14 cellular contexts compared by ENCODE assay signal in the genomic region with DNA sequence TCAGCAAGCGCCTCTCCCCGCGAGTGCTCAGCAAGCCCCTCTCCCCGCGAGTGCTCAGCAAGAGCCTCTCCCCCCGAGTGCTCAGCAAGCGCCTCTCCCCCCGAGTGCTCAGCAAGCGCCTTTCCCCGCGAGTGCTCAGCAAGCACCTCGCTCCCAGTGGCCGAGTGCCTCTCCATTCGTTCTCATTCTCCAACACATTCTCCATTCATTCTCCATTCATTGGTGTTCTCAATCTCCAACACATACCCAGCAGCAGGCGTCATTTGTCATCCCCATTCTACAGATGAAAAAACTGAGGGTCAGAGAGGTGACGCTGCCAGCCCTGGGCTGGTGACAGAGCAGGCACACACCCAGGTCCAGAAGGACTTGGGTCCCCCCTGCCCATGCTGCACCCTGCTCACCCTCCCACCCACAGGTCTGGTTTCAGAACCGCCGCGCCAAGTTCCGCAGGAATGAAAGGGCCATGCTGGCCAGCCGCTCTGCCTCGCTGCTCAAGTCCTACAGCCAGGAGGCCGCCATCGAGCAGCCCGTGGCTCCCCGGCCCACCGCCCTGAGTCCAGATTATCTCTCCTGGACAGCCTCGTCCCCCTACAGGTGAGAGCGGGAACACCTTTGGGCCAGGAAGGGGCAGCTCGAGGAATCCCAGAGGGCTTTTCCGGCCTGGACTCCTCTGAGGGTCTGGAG. TPM values are rescaled to one million over a fixed set of nuclear protein-coding genes. Genes with fewer than 3 reads are reported as not detected.
DNase-seq lines count a peak whose midpoint lies in the region; ATAC-seq, FAIRE-seq and TF ChIP-seq lines count a peak whose summit lies in the region.
"Had no signal": no experiment of that assay in that cellular context is flagged by ENCODE, and none has a peak within 500 bp of the region (broad histone marks: within the 10 kb centered on the region; RNA-seq: fewer than 3 reads in every experiment).

No MANE protein-coding gene starts in this region.

- H3K23ac ChIP-seq in H9 (ENCODE audit: insufficient read length, low read depth, low read length), result no peak overlapping the region

- no peak overlapping the region for H3K9ac ChIP-seq in H9 (ENCODE audit: extremely low read depth, insufficient read length, low read length)
- no peak overlapping the region for H3K9ac ChIP-seq in keratinocyte (ENCODE audit: control insufficient read depth, extremely low read depth, insufficient read depth, low read length)

- no peak overlapping the region for H3K14ac ChIP-seq in H9 (ENCODE audit: insufficient read depth, low read length)

- WGBS in H9 (ENCODE audit: extremely low coverage, insufficient read length, low lambda C conversion rate), result no CpG with 5 or more reads among the region's 31 CpGs

- no peak overlapping the region for H4K8ac ChIP-seq in H9 (replicated peaks; ENCODE audit: insufficient read length, low read depth, low read length)

- no peak overlapping the region for H2AK5ac ChIP-seq in H9 (ENCODE audit: insufficient read length, low read length)

- H2BK120ac ChIP-seq in H9 (ENCODE audit: low read depth, low read length, poor library complexity, severe bottlenecking), result no peak overlapping the region

- peaks cover 4% of the 10 kb centered on the region for H4K20me1 ChIP-seq in H9 (ENCODE audit: control insufficient read depth, insufficient read depth, insufficient read length)
- no peaks in the 10 kb centered on the region for H4K20me1 ChIP-seq in keratinocyte (ENCODE audit: control insufficient read depth, extremely low read depth, insufficient read depth, low read length)

- no peak overlapping the region for H3K4ac ChIP-seq in H9 (ENCODE audit: low read depth, low read length)

- no peaks in the 10 kb centered on the region for H3K23me2 ChIP-seq in H9 (ENCODE audit: insufficient read length, low read depth, low read length, poor library complexity, severe bottlenecking)

- dilution Hi-C loops in keratinocyte (cut with MboI; ENCODE audit: extremely low pct_ligation_motif_present, low sequenced_read_pairs), result loop anchor here (10.0 kb wide), 1 partner anchor 86 kb away; no protein-coding TSS in a partner anchor

- H3K9me3 ChIP-seq in H9 (ENCODE audit: control insufficient read depth, low read depth, low read length) (no peaks in the 10 kb centered on the region), keratinocyte (ENCODE audit: control insufficient read depth, low read depth, low read length) (no peaks in the 10 kb centered on the region)
- H3K9me3 ChIP-seq: gastrocnemius medialis had no signal

- H2AFZ ChIP-seq in H9 (ENCODE audit: low read length), result no peak overlapping the region
- no peak overlapping the region for H2AFZ ChIP-seq in keratinocyte (ENCODE audit: control insufficient read depth, low read length)

- DNase-seq in AG10803 (ENCODE audit: low read depth) (no peak), H9 (peak; percentile 86), keratinocyte (ENCODE audit: low read depth, low spot score) (no peak), NCI-H187 (lab: John Stamatoyannopoulos, UW) (no peak), GM19238 (ENCODE audit: insufficient read length, low spot score) (no peak)
- DNase-seq in activated CD8-positive, alpha-beta memory T cell treated with anti-CD3 and anti-CD28 coated beads, Interleukin-2, amount 10 ng/mL, durations not matched to agents 7 days and 5 days, result no peak
- DNase-seq: activated gamma-delta T cell, cerebellar nuclear complex, COR-L47, gastrocnemius medialis, substantia nigra had no signal

- no peak overlapping the region for H2BK12ac ChIP-seq in H9 (ENCODE audit: insufficient read length, low read depth, low read length)

- CTCF ChIA-PET in activated CD8-positive, alpha-beta memory T cell treated with anti-CD3 and anti-CD28 coated beads, Interleukin-2, amount 10 ng/mL, durations not matched to agents 7 days and 5 days (lab: Charles Lee), result no interaction called here

- H3K4me3 ChIP-seq in AG10803 (ENCODE audit: low read length) (no peak overlapping the region), WI38 (ENCODE audit: low read depth, low read length) (no peak overlapping the region), keratinocyte (ENCODE audit: control insufficient read depth in 2 of 3, extremely low read depth in 1 of 3, insufficient read depth in 2 of 3, low read depth in 1 of 3, low read length in 3 of 3) (no peak overlapping the region)
- H3K4me3 ChIP-seq: gastrocnemius medialis had no signal

- FAIRE-seq in keratinocyte (lab: Jason Lieb, UNC), result no peak

- TF ChIP-seq CTCF in AG10803 (conservative IDR thresholded peaks at IDR 0.05; ENCODE audit: low read length) (peak; percentile 20; the same call in 1 of the 2 replicates), H9 (conservative IDR thresholded peaks at IDR 0.05) (peak; percentile 76), WI38 (IDR thresholded peaks at IDR 0.05; ENCODE audit: low read depth, low read length) (0 out of 2 replicates have a peak, but pooled peaks have one; percentile 20), keratinocyte (optimal IDR thresholded peaks at IDR 0.05 in 1 of 3, IDR thresholded peaks at IDR 0.05 in 1 of 3, conservative IDR thresholded peaks at IDR 0.05 in 1 of 3; ENCODE audit: extremely low read depth in 1 of 3, insufficient read depth in 2 of 3, low read length in 3 of 3) (peak; percentile 28 to 52 (median 41))

- H2BK15ac ChIP-seq in H9 (ENCODE audit: low read depth, low read length), result no peak overlapping the region

- H3K27me3 ChIP-seq in H9 (ENCODE audit: insufficient read depth, low read length), result no peaks in the 10 kb centered on the region
- H3K27me3 ChIP-seq in keratinocyte (ENCODE audit: control insufficient read depth, extremely low read depth, insufficient read depth, low read length), result no peaks in the 10 kb centered on the region

- H2BK5ac ChIP-seq in H9 (ENCODE audit: insufficient read length, low read length), result no peak overlapping the region

- H3K36me3 Mint-ChIP-seq in H9 (ENCODE audit: insufficient read depth in 1 of 3, low read depth in 3 of 3), result no peaks in the 10 kb centered on the region
- H3K36me3 Mint-ChIP-seq in activated CD8-positive, alpha-beta memory T cell treated with anti-CD3 and anti-CD28 coated beads, Interleukin-2, amount 10 ng/mL, durations not matched to agents 7 days and 5 days, result no peaks in the 10 kb centered on the region

- H3K4me3 Mint-ChIP-seq in H9, result no peak overlapping the region
- no peak overlapping the region for H3K4me3 Mint-ChIP-seq in activated CD8-positive, alpha-beta memory T cell treated with anti-CD3 and anti-CD28 coated beads, Interleukin-2, amount 10 ng/mL, durations not matched to agents 7 days and 5 days

- H3K27ac ChIP-seq in H9 (ENCODE audit: insufficient read length, low read depth, low read length) (no peak overlapping the region), keratinocyte (ENCODE audit: control insufficient read depth, insufficient read depth, low read length) (no peak overlapping the region)
- H3K27ac ChIP-seq: gastrocnemius medialis had no signal

- no peak overlapping the region for H2BK20ac ChIP-seq in H9 (ENCODE audit: low read depth, low read length, poor library complexity, severe bottlenecking)

- H3K9me1 ChIP-seq in keratinocyte (ENCODE audit: control insufficient read depth, extremely low read depth, insufficient read depth, low read length), result no peaks in the 10 kb centered on the region

- H4K91ac ChIP-seq in H9 (ENCODE audit: insufficient read length, low read depth, low read length), result no peak overlapping the region

- H3T11ph ChIP-seq in H9 (ENCODE audit: low read length), result no peak overlapping the region

- no peaks in the 10 kb centered on the region for H3K79me2 ChIP-seq in H9 (ENCODE audit: insufficient read depth, low read length)
- H3K79me2 ChIP-seq in keratinocyte (ENCODE audit: control insufficient read depth, insufficient read depth, low read length), result no peaks in the 10 kb centered on the region

- H3K56ac ChIP-seq in H9 (ENCODE audit: insufficient read length, low read depth, low read length), result no peak overlapping the region

- ATAC-seq in GM18907 (IDR thresholded peaks at IDR 0.05; ENCODE audit: unreplicated experiment), result no peak
- no peak for ATAC-seq in activated CD8-positive, alpha-beta memory T cell treated with anti-CD3 and anti-CD28 coated beads, Interleukin-2, amount 10 ng/mL, durations not matched to agents 7 days and 5 days
- ATAC-seq: gastrocnemius medialis had no signal

- no peaks in the 10 kb centered on the region for H3K4me1 ChIP-seq in H9 (ENCODE audit: insufficient read depth, low read length)
- H3K4me1 ChIP-seq in keratinocyte (ENCODE audit: control insufficient read depth, extremely low read depth, insufficient read depth, low read length), result no peaks in the 10 kb centered on the region
- H3K4me1 ChIP-seq: gastrocnemius medialis had no signal

- H3K27ac Mint-ChIP-seq in H9, result peak overlapping the region in 1 of 3 experiments; percentile 73; a peak in 1 of 7 replicates
- no peak overlapping the region for H3K27ac Mint-ChIP-seq in activated CD8-positive, alpha-beta memory T cell treated with anti-CD3 and anti-CD28 coated beads, Interleukin-2, amount 10 ng/mL, durations not matched to agents 7 days and 5 days

- no peaks in the 10 kb centered on the region for H3K36me3 ChIP-seq in keratinocyte (ENCODE audit: control insufficient read depth in 2 of 2, extremely low read depth in 1 of 2, insufficient read depth in 2 of 2, low read length in 2 of 2)
- H3K36me3 ChIP-seq: gastrocnemius medialis had no signal

- H3K79me1 ChIP-seq in H9 (ENCODE audit: insufficient read depth, low read depth, low read length, poor library complexity, severe bottlenecking), result no peaks in the 10 kb centered on the region

- no peak overlapping the region for H3K18ac ChIP-seq in H9 (ENCODE audit: insufficient read length, low read depth, low read length)

- H3K27me3 Mint-ChIP-seq in H9 (ENCODE audit: low read depth), result peaks cover 2% of the 10 kb centered on the region
- H3K27me3 Mint-ChIP-seq in activated CD8-positive, alpha-beta memory T cell treated with anti-CD3 and anti-CD28 coated beads, Interleukin-2, amount 10 ng/mL, durations not matched to agents 7 days and 5 days, result peaks cover 10% of the 10 kb centered on the region

- no peak overlapping the region for H4K5ac ChIP-seq in H9 (ENCODE audit: insufficient read length, low read depth, low read length)

- peaks cover 4 to 7% of the 10 kb centered on the region in 2 experiments; a peak in 3 of 4 replicates for H3K4me1 Mint-ChIP-seq in H9
- no peaks in the 10 kb centered on the region for H3K4me1 Mint-ChIP-seq in activated CD8-positive, alpha-beta memory T cell treated with anti-CD3 and anti-CD28 coated beads, Interleukin-2, amount 10 ng/mL, durations not matched to agents 7 days and 5 days

- no peaks in the 10 kb centered on the region for H3K9me3 Mint-ChIP-seq in H9
- H3K9me3 Mint-ChIP-seq in activated CD8-positive, alpha-beta memory T cell treated with anti-CD3 and anti-CD28 coated beads, Interleukin-2, amount 10 ng/mL, durations not matched to agents 7 days and 5 days (ENCODE audit: low read depth), result no peaks in the 10 kb centered on the region

- H3K4me2 ChIP-seq in H9 (ENCODE audit: insufficient read depth, insufficient read length, low read length), result no peak overlapping the region
- H3K4me2 ChIP-seq in keratinocyte (ENCODE audit: control insufficient read depth, extremely low read depth, insufficient read depth, low read depth, low read length), result no peak overlapping the region

RNA-seq across cellular contexts. Expression of a gene that starts 32.5 kb away (rescaled TPM):
- total RNA-seq in H9 (2021), result 1.6 and 2.4 TPM in 2 replicates
- polyA plus RNA-seq in keratinocyte, result 16.3 to 34.1 TPM (median 19.7 TPM) in 3 replicates
- polyA plus RNA-seq in keratinocyte (2011; ENCODE audit: low read depth), result 0.57 TPM
- polyA plus RNA-seq in keratinocyte (2011; cell fraction: cytosol; rRNA removed), result 24.6 and 32.8 TPM in 2 replicates
- 20.4 and 25.6 TPM in 2 replicates for polyA plus RNA-seq in keratinocyte (2011; cell fraction: nucleus; rRNA removed)
- polyA plus RNA-seq in keratinocyte (2012; ENCODE audit: low replicate concordance), result 6.8 and 13.1 TPM in 2 replicates
- polyA minus RNA-seq in keratinocyte, result 21.0 to 32.4 TPM (median 24.9 TPM) in 3 replicates
- polyA minus RNA-seq in keratinocyte (2011; cell fraction: cytosol; rRNA and poly(A)+ RNA removed), result 32.6 TPM
- 22.3 and 23.9 TPM in 2 replicates for polyA minus RNA-seq in keratinocyte (2011; cell fraction: nucleus; rRNA and poly(A)+ RNA removed)
- total RNA-seq in activated CD8-positive, alpha-beta memory T cell treated with anti-CD3 and anti-CD28 coated beads, Interleukin-2, amount 10 ng/mL, durations not matched to agents 7 days and 5 days, result not detected
- total RNA-seq: pulmonary artery endothelial cell had no signal

RNA-seq across cellular contexts. Expression of a gene that starts 54.9 kb away (rescaled TPM):
- total RNA-seq in H9 (2021), result 3.9 and 4.2 TPM in 2 replicates
- polyA plus RNA-seq in keratinocyte, result 0.06 to 0.19 TPM in 2 of 3 replicates, not detected in the other
- not detected for polyA plus RNA-seq in keratinocyte (2011; ENCODE audit: low read depth)
- polyA plus RNA-seq in keratinocyte (2011; cell fraction: cytosol; rRNA removed), result 0.05 and 0.14 TPM in 2 replicates
- not detected in 2 replicates for polyA plus RNA-seq in keratinocyte (2011; cell fraction: nucleus; rRNA removed)
- not detected in 2 replicates for polyA plus RNA-seq in keratinocyte (2012; ENCODE audit: low replicate concordance)
- polyA minus RNA-seq in keratinocyte, result not detected in 3 replicates
- not detected for polyA minus RNA-seq in keratinocyte (2011; cell fraction: cytosol; rRNA and poly(A)+ RNA removed)
- not detected in 2 replicates for polyA minus RNA-seq in keratinocyte (2011; cell fraction: nucleus; rRNA and poly(A)+ RNA removed)
- total RNA-seq in activated CD8-positive, alpha-beta memory T cell treated with anti-CD3 and anti-CD28 coated beads, Interleukin-2, amount 10 ng/mL, durations not matched to agents 7 days and 5 days, result under 1 TPM in 1 of 2 experiments, not detected in 1; 0.28 TPM
- total RNA-seq: pulmonary artery endothelial cell had no signal

Comparison
In these comparisons a context has a peak if more than half of its experiments do, and no peak if none do; other contexts are left out.
1. CTCF ChIP-seq: peak in every context shown above with its lines; median percentile 76 in H9; 41 in keratinocyte; 20 in AG10803; 20 in WI38.